8 cellular contexts compared by ENCODE assay signal in genomic region chrX:53714580-53715335, GRCh38. TPM values are rescaled to one million over a fixed set of nuclear protein-coding genes. Genes with fewer than 3 reads are reported as not detected.
DNase-seq lines count a peak whose midpoint lies in the region; ATAC-seq and TF ChIP-seq lines count a peak whose summit lies in the region.

No MANE protein-coding gene starts in this region.

- TF ChIP-seq CTCF in lower lobe of right lung (IDR thresholded peaks at IDR 0.05) (no peak), upper lobe of right lung (IDR thresholded peaks at IDR 0.05) (no peak)

- peak; percentile 54 for ATAC-seq in GM18520 (IDR thresholded peaks at IDR 0.05; ENCODE audit: unreplicated experiment)
- ATAC-seq in HG02759 (IDR thresholded peaks at IDR 0.05; ENCODE audit: unreplicated experiment): peak; percentile 77
- peak; percentile 74 to 77 for ATAC-seq in activated T-cell treated with anti-CD3 and anti-CD28 coated beads, Interleukin-2, amount 50 U/mL, for 4 hours
- peak; percentile 79 to 86 for ATAC-seq in lower lobe of right lung
- peak; percentile 84 for ATAC-seq in upper lobe of right lung

- DNase-seq in NOMO-1 treated with dmso at 0.1 percent for 144 hours (lab: John Stamatoyannopoulos, UW; ENCODE audit: unreplicated experiment): peak; percentile 29
- peak; percentile 51 for DNase-seq in activated T-cell treated with anti-CD3 and anti-CD28 coated beads, Interleukin-2, amount 50 U/mL, for 4 hours
- DNase-seq in lower lobe of right lung: peak; percentile 53
- DNase-seq in upper lobe of right lung: peak; percentile 68
- DNase-seq in NCI-H2081 treated with DMSO at 0.1 percent for 48 hours (lab: John Stamatoyannopoulos, UW): no peak
- no peak for DNase-seq in amniotic stem cell (lab: John Stamatoyannopoulos, UW)

- H3K4me3 Mint-ChIP-seq in activated T-cell treated with anti-CD3 and anti-CD28 coated beads, Interleukin-2, amount 50 U/mL, for 4 hours: peak overlapping the region; percentile 81

- intact Hi-C loops in lower lobe of right lung (cut with DNase I): no loop called here
- intact Hi-C loops in upper lobe of right lung (cut with DNase I): no loop called here

- H3K36me3 Mint-ChIP-seq in activated T-cell treated with anti-CD3 and anti-CD28 coated beads, Interleukin-2, amount 50 U/mL, for 4 hours (ENCODE audit: insufficient read depth): peaks cover 3% of the 10 kb centered on the region

- H3K4me3 ChIP-seq in lower lobe of right lung (no peak overlapping the region), upper lobe of right lung (no peak overlapping the region)

- H3K4me1 ChIP-seq in lower lobe of right lung (peaks cover 6% of the 10 kb centered on the region), upper lobe of right lung (no peaks in the 10 kb centered on the region)

- H3K36me3 ChIP-seq in lower lobe of right lung (no peaks in the 10 kb centered on the region), upper lobe of right lung (no peaks in the 10 kb centered on the region)

- no peaks in the 10 kb centered on the region for H3K9me3 ChIP-seq in lower lobe of right lung
- H3K9me3 ChIP-seq in upper lobe of right lung: no peaks in the 10 kb centered on the region

- no peaks in the 10 kb centered on the region for H3K27me3 Mint-ChIP-seq in activated T-cell treated with anti-CD3 and anti-CD28 coated beads, Interleukin-2, amount 50 U/mL, for 4 hours (ENCODE audit: low read depth)

- H3K27ac ChIP-seq in lower lobe of right lung: no peak overlapping the region
- no peak overlapping the region for H3K27ac ChIP-seq in upper lobe of right lung

- H3K9me3 Mint-ChIP-seq in activated T-cell treated with anti-CD3 and anti-CD28 coated beads, Interleukin-2, amount 50 U/mL, for 4 hours: no peaks in the 10 kb centered on the region

- H3K4me1 Mint-ChIP-seq in activated T-cell treated with anti-CD3 and anti-CD28 coated beads, Interleukin-2, amount 50 U/mL, for 4 hours (ENCODE audit: low read depth): peaks cover 46% of the 10 kb centered on the region

- H3K27me3 ChIP-seq in lower lobe of right lung (ENCODE audit: low read depth) (no peaks in the 10 kb centered on the region), upper lobe of right lung (no peaks in the 10 kb centered on the region)

RNA-seq across cellular contexts. Expression of gene HUWE1, which starts 28.2 kb away (rescaled TPM):
- total RNA-seq in activated T-cell treated with anti-CD3 and anti-CD28 coated beads, Interleukin-2, amount 50 U/mL, for 4 hours: 100 to 1,000 TPM; 433 to 540 (median 440) TPM
- 162 TPM for total RNA-seq in lower lobe of right lung
- 151 TPM for total RNA-seq in upper lobe of right lung

Comparison
In these comparisons a context has a peak if more than half of its experiments do, and no peak if none do; other contexts are left out.
1. DNase-seq: peak in NOMO-1 treated with dmso at 0.1 percent for 144 hours (single experiment), activated T-cell treated with anti-CD3 and anti-CD28 coated beads, Interleukin-2, amount 50 U/mL, for 4 hours (single experiment), lower lobe of right lung (single experiment) and upper lobe of right lung (single experiment); none in NCI-H2081 treated with DMSO at 0.1 percent for 48 hours (single experiment) and amniotic stem cell (single experiment).
2. Peak in every context shown above with its lines, with median percentiles within 50 percentile points of each other: ATAC-seq.